ENCODE assay signal across 8 cellular contexts in genomic region chr10:7407368-7408002, GRCh38. TPM values are rescaled to one million over a fixed set of nuclear protein-coding genes. Genes with fewer than 3 reads are reported as not detected.
DNase-seq lines count a peak whose midpoint lies in the region; ATAC-seq and TF ChIP-seq lines count a peak whose summit lies in the region.

No MANE protein-coding gene starts in this region.

- intact Hi-C loops in mucosa of descending colon (cut with DNase I, micrococcal nuclease), result loop anchor here in 1 of 2 donors (2.0 kb wide), 1 partner anchor 147 kb away; no protein-coding TSS in a partner anchor

- H3K27ac ChIP-seq in BLaER1 treated with 17β-estradiol and CSF1 and Interleukin-3, amounts not matched to agents 10 nM and 100 nM, result peak overlapping the region in 10 of 11 experiments; percentile 58 to 97 (median 92); a peak in 19 of 22 replicates
- H3K27ac ChIP-seq in Peyer's patch, result peak overlapping the region in 3 of 4 donors; percentile 65 to 78 (median 68)
- H3K27ac ChIP-seq in neuronal stem cell (replicated peaks; ENCODE audit: low read length), result no peak overlapping the region
- no peak overlapping the region for H3K27ac ChIP-seq in RWPE1

- no CpG with 5 or more reads among the region's 49 CpGs for WGBS in neuronal stem cell (ENCODE audit: extremely low coverage in 2 of 2, insufficient read length in 2 of 2, insufficient replicate concordance in 1 of 2), 2 donors

- ATAC-seq in mucosa of descending colon, result no peak

- H3K18ac ChIP-seq in neuronal stem cell (ENCODE audit: low read length), result peak overlapping the region; percentile 97

- H3K23ac ChIP-seq in neuronal stem cell (ENCODE audit: low read depth, low read length, poor library complexity), result peak overlapping the region; percentile 75

- no peak for TF ChIP-seq CTCF in Peyer's patch (IDR thresholded peaks at IDR 0.05)
- no peak for TF ChIP-seq CTCF in epithelial cell of proximal tubule (conservative IDR thresholded peaks at IDR 0.05; ENCODE audit: low read depth, low read length)
- TF ChIP-seq CTCF in mucosa of descending colon (IDR thresholded peaks at IDR 0.05), result no peak
- TF ChIP-seq CTCF in RWPE1 (conservative IDR thresholded peaks at IDR 0.05; ENCODE audit: low read depth), result no peak

- peak overlapping the region; percentile 84 to 100 (median 97) for H3K4me2 ChIP-seq in BLaER1 treated with 17β-estradiol and CSF1 and Interleukin-3, amounts not matched to agents 10 nM and 100 nM
- H3K4me2 ChIP-seq in neuronal stem cell (ENCODE audit: insufficient read depth, low read length, poor library complexity, severe bottlenecking), result peak overlapping the region; percentile 99

- peaks cover 11 to 16% (median 14%) of the 10 kb centered on the region in 11 experiments for H3K27me3 ChIP-seq in BLaER1 treated with 17β-estradiol and CSF1 and Interleukin-3, amounts not matched to agents 10 nM and 100 nM
- H3K27me3 ChIP-seq in Peyer's patch (no peaks in the 10 kb centered on the region), neuronal stem cell (ENCODE audit: control insufficient read depth in 3 of 3, insufficient read depth in 3 of 3, low read depth in 1 of 3, low read length in 3 of 3) (peaks cover 14 to 50% (median 40%) of the 10 kb centered on the region in 3 experiments)

- H3K4ac ChIP-seq in neuronal stem cell (ENCODE audit: low read length), result no peak overlapping the region

- H2BK120ac ChIP-seq in neuronal stem cell (ENCODE audit: low read depth, low read length), result no peak overlapping the region

- POLR2A ChIA-PET in RWPE1 (lab: Yijun Ruan, JAX; ENCODE audit: low non-redundant PET), result no interaction called here

- no peak overlapping the region for H4K8ac ChIP-seq in neuronal stem cell (ENCODE audit: low read depth, low read length)

- H3K4me3 ChIP-seq in BLaER1 treated with 17β-estradiol and CSF1 and Interleukin-3, amounts not matched to agents 10 nM and 100 nM, result peak overlapping the region; percentile 73 to 98 (median 90)
- H3K4me3 ChIP-seq in Peyer's patch, result peak overlapping the region; percentile 63 to 82 (median 71)
- H3K4me3 ChIP-seq in epithelial cell of proximal tubule (ENCODE audit: low read depth, low read length), result peak overlapping the region; percentile 63
- peak overlapping the region; percentile 56 to 84 for H3K4me3 ChIP-seq in neuronal stem cell (ENCODE audit: low read length in 2 of 2)
- no peak overlapping the region for H3K4me3 ChIP-seq in mucosa of descending colon

- H2BK12ac ChIP-seq in neuronal stem cell (ENCODE audit: low read length), result no peak overlapping the region

- peaks cover 0 to 13% (median under 1%) of the 10 kb centered on the region in 11 experiments; a peak in 7 of 22 replicates for H3K9me3 ChIP-seq in BLaER1 treated with 17β-estradiol and CSF1 and Interleukin-3, amounts not matched to agents 10 nM and 100 nM (replicated peaks in 1 of 11)
- H3K9me3 ChIP-seq in Peyer's patch (no peaks in the 10 kb centered on the region), neuronal stem cell (replicated peaks in 1 of 2; ENCODE audit: control insufficient read depth in 2 of 2, insufficient read depth in 1 of 2, low read depth in 1 of 2, low read length in 2 of 2) (peaks cover 0 to 8% of the 10 kb centered on the region in 2 donors), mucosa of descending colon (no peaks in the 10 kb centered on the region)

- H3K79me1 ChIP-seq in neuronal stem cell (ENCODE audit: low read depth, low read length), result peaks cover 5% of the 10 kb centered on the region

- H3K9ac ChIP-seq in BLaER1 treated with 17β-estradiol and CSF1 and Interleukin-3, amounts not matched to agents 10 nM and 100 nM, result peak overlapping the region; percentile 69 to 97 (median 92); a peak in 21 of 22 replicates
- H3K9ac ChIP-seq in neuronal stem cell (ENCODE audit: low read depth, low read length, poor library complexity), result peak overlapping the region; percentile 84

- TF ChIP-seq POLR2A in Peyer's patch (IDR thresholded peaks at IDR 0.05), result no peak

- peaks cover 0 to 36% (median 28%) of the 10 kb centered on the region in 11 experiments; a peak in 15 of 22 replicates for H3K36me3 ChIP-seq in BLaER1 treated with 17β-estradiol and CSF1 and Interleukin-3, amounts not matched to agents 10 nM and 100 nM
- H3K36me3 ChIP-seq in Peyer's patch (no peaks in the 10 kb centered on the region), neuronal stem cell (replicated peaks in 1 of 2; ENCODE audit: control insufficient read depth in 2 of 2, insufficient read depth in 2 of 2, low read length in 2 of 2) (no peaks in the 10 kb centered on the region), mucosa of descending colon (ENCODE audit: low read depth) (no peaks in the 10 kb centered on the region)

- H2BK5ac ChIP-seq in neuronal stem cell (ENCODE audit: low read length), result peak overlapping the region; percentile 59

- H4K20me1 ChIP-seq in BLaER1 treated with 17β-estradiol and CSF1 and Interleukin-3, amounts not matched to agents 10 nM and 100 nM, result peaks cover 0 to 30% (median 8%) of the 10 kb centered on the region in 11 experiments; a peak in 10 of 22 replicates

- peak overlapping the region; percentile 72 for H2BK15ac ChIP-seq in neuronal stem cell (ENCODE audit: low read length)

- no peak overlapping the region for H3K14ac ChIP-seq in neuronal stem cell (ENCODE audit: low read length)

- peak overlapping the region; percentile 96 for H2AK5ac ChIP-seq in neuronal stem cell (ENCODE audit: low read depth, low read length)

- no peak for DNase-seq in Peyer's patch
- no peak for DNase-seq in epithelial cell of proximal tubule (ENCODE audit: low read depth)
- no peak for DNase-seq in neuronal stem cell (ENCODE audit: low spot score)
- no peak for DNase-seq in mucosa of descending colon
- no peak for DNase-seq in RWPE1 (ENCODE audit: low spot score)
- DNase-seq in H4 (ENCODE audit: low spot score), result no peak
- DNase-seq in foreskin melanocyte, result no peak

- H3K4me1 ChIP-seq in BLaER1 treated with 17β-estradiol and CSF1 and Interleukin-3, amounts not matched to agents 10 nM and 100 nM, result peaks cover 33 to 65% (median 62%) of the 10 kb centered on the region in 10 experiments
- H3K4me1 ChIP-seq in Peyer's patch, result peaks cover 0 to 24% (median 13%) of the 10 kb centered on the region in 4 donors
- H3K4me1 ChIP-seq in neuronal stem cell (ENCODE audit: control insufficient read depth in 2 of 2, insufficient read depth in 1 of 2, low read depth in 1 of 2, low read length in 2 of 2), result peaks cover 9 to 22% of the 10 kb centered on the region in 2 donors
- peaks cover 3% of the 10 kb centered on the region for H3K4me1 ChIP-seq in mucosa of descending colon (ENCODE audit: low read depth)

- CTCF ChIA-PET in RWPE1 (lab: Yijun Ruan, JAX), result interaction anchor here (1.5 kb wide), 1 partner anchor 740 kb away, joined by 3 read pairs; no protein-coding TSS in a partner anchor

- no peak overlapping the region for H4K91ac ChIP-seq in neuronal stem cell (ENCODE audit: low read depth, low read length, poor library complexity)

- H2AFZ ChIP-seq in neuronal stem cell (ENCODE audit: low read length), result peak overlapping the region; percentile 96

RNA-seq across cellular contexts. Expression of gene SFMBT2, which starts 3.3 kb away (rescaled TPM):
- total RNA-seq in Peyer's patch (10 to 100 TPM in 1 of 4 donors, 1 to 10 TPM in 3; 2.6 to 26.4 (median 4.5) TPM), epithelial cell of proximal tubule (1.2 and 2.4 TPM in 2 replicates), mucosa of descending colon (1 to 10 TPM; 3.9 to 8.8 (median 5.7) TPM)
- 1.8 TPM for polyA plus RNA-seq in neuronal stem cell (2013, experiment 1 of 2)
- 1.7 TPM for polyA plus RNA-seq in neuronal stem cell (2013, experiment 2 of 2)
- 0.85 and 1.0 TPM in 2 replicates for total RNA-seq in H4 (2014; rRNA removed; shearing (Covaris generic))

Comparison
In these comparisons a context has a peak if more than half of its experiments do, and no peak if none do; other contexts are left out.
1. H3K27ac ChIP-seq: peak in BLaER1 treated with 17β-estradiol and CSF1 and Interleukin-3, amounts not matched to agents 10 nM and 100 nM (10 of 11) and Peyer's patch (3 of 4); none in neuronal stem cell (single experiment) and RWPE1 (single experiment).